30 cellular contexts compared by ENCODE assay signal in the genomic region with DNA sequence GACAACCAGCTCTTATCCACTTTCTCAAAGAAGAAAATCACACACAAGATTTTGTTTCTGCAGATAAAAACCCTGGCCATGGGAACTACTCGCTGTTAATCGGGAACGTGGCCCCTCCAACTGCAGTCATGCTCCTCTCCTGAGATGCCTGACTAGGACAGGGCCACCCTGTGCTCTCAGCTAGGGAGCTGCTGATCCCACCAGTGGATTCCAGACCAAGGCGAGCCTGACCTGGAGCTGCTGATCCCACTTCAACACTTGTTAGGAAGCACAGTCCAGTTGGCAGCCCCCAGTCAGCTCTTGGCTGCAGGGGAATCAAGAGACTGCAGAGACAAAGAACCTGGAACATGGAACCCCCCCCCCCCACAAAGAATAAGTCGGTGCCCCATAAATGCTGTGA.
"Had no signal": no experiment of that assay in that cellular context is flagged by ENCODE, and none has a peak within 500 bp of the region (broad histone marks: within the 10 kb centered on the region; RNA-seq: fewer than 3 reads in every experiment).

No MANE protein-coding gene starts in this region.

- H3K4me3 ChIP-seq: neural progenitor cell, ovary, prostate gland, right lobe of liver, sigmoid colon, stomach, thoracic aorta, thyroid gland, tibial nerve, upper lobe of right lung, uterus had no signal

- H3K27me3 ChIP-seq: neural progenitor cell, neutrophil, ovary, right lobe of liver, thyroid gland, tibial nerve, upper lobe of right lung, uterus had no signal

- H3K4me1 ChIP-seq: parathyroid adenoma, prostate gland, right lobe of liver, sigmoid colon, stomach, thyroid gland, tibial nerve, upper lobe of right lung, uterus had no signal

- H3K36me3 ChIP-seq: neural progenitor cell, neutrophil, ovary, prostate gland, right lobe of liver, sigmoid colon, stomach, thoracic aorta, thyroid gland, tibial nerve, upper lobe of right lung, uterus had no signal

- H3K4me2 ChIP-seq: neural progenitor cell had no signal

- H3K9ac ChIP-seq: neural progenitor cell, parathyroid adenoma had no signal

- H3K9me3 Mint-ChIP-seq: natural killer cell; neural progenitor cell; stimulated activated naive B cell treated with anti-CD40 and anti-IgM and Interleukin-4, amounts not matched to agents 10 μg/mL and 1 μg/mL and 100 μg/mL, for 72 hours; stimulated activated naive CD8-positive, alpha-beta T cell treated with anti-CD3 and anti-CD28 coated beads, Interleukin-15, Interleukin-2, amounts not matched to agents 100 ng/mL and 50 ng/mL, for 24 hours had no signal

- H3K27ac Mint-ChIP-seq: naive thymus-derived CD4-positive, alpha-beta T cell; natural killer cell; nephron; neural progenitor cell; stimulated activated effector memory CD8-positive, alpha-beta T cell treated with anti-CD3 and anti-CD28 coated beads, Interleukin-12 subunit alpha, Interleukin-12 subunit beta, amount 100 ng/mL, for 72 hours; stimulated activated naive B cell treated with anti-CD40 and anti-IgM and Interleukin-4, amounts not matched to agents 10 μg/mL and 1 μg/mL and 100 μg/mL, for 72 hours; stimulated activated naive CD8-positive, alpha-beta T cell treated with anti-CD3 and anti-CD28 coated beads, Interleukin-15, Interleukin-2, amounts not matched to agents 100 ng/mL and 50 ng/mL, for 24 hours had no signal

- H3K79me2 ChIP-seq: parathyroid adenoma had no signal

- H3K36me3 Mint-ChIP-seq: naive thymus-derived CD4-positive, alpha-beta T cell; natural killer cell; neural progenitor cell; stimulated activated effector memory CD8-positive, alpha-beta T cell treated with anti-CD3 and anti-CD28 coated beads, Interleukin-12 subunit alpha, Interleukin-12 subunit beta, amount 100 ng/mL, for 72 hours; stimulated activated naive B cell treated with anti-CD40 and anti-IgM and Interleukin-4, amounts not matched to agents 10 μg/mL and 1 μg/mL and 100 μg/mL, for 72 hours had no signal

- H3K4me1 Mint-ChIP-seq: naive thymus-derived CD4-positive, alpha-beta T cell; natural killer cell; nephron; stimulated activated effector memory CD8-positive, alpha-beta T cell treated with anti-CD3 and anti-CD28 coated beads, Interleukin-12 subunit alpha, Interleukin-12 subunit beta, amount 100 ng/mL, for 72 hours; stimulated activated naive B cell treated with anti-CD40 and anti-IgM and Interleukin-4, amounts not matched to agents 10 μg/mL and 1 μg/mL and 100 μg/mL, for 72 hours had no signal

- H3K9me3 ChIP-seq: neutrophil, ovary, prostate gland, right lobe of liver, sigmoid colon, thoracic aorta, thyroid gland, upper lobe of right lung, uterus had no signal

- DNase-seq: naive thymus-derived CD4-positive, alpha-beta T cell; natural killer cell; nucleus accumbens; ovary; posterior cingulate gyrus; retina; right cardiac atrium; right lobe of liver; sigmoid colon; small intestine; stimulated activated CD4-positive, alpha-beta T cell treated with anti-CD3 and anti-CD28 coated beads, Interleukin-15, amount 100 ng/mL, for 24 hours; stimulated activated CD4-positive, alpha-beta T cell treated with anti-CD3 and anti-CD28 coated beads, Interleukin-2, amount 100 ng/mL, for 24 hours; stimulated activated CD4-positive, alpha-beta T cell treated with anti-CD3 and anti-CD28 coated beads, Interleukin-2, amount 100 ng/mL, for 48 hours; stimulated activated CD4-positive, alpha-beta T cell treated with anti-CD3 and anti-CD28 coated beads, Interleukin-4, amount 100 ng/mL, for 24 hours; stimulated activated naive B cell treated with anti-CD40 and anti-IgM and Interleukin-4, amounts not matched to agents 10 μg/mL and 1 μg/mL and 100 μg/mL, for 72 hours; stimulated activated naive CD4-positive, alpha-beta T cell treated with Interleukin-2 at 50 U/mL for 16 hours; stomach; thyroid gland; trophoblast cell; upper lobe of right lung; uterus had no signal

- H3K27ac ChIP-seq: neural progenitor cell, neutrophil, ovary, parathyroid adenoma, prostate gland, right lobe of liver, sigmoid colon, stomach, thoracic aorta, thyroid gland, tibial nerve, upper lobe of right lung, uterus had no signal

- H2AFZ ChIP-seq: neural progenitor cell, parathyroid adenoma had no signal

- H3K4me3 Mint-ChIP-seq: naive thymus-derived CD4-positive, alpha-beta T cell; natural killer cell; nephron; neural progenitor cell; stimulated activated effector memory CD8-positive, alpha-beta T cell treated with anti-CD3 and anti-CD28 coated beads, Interleukin-12 subunit alpha, Interleukin-12 subunit beta, amount 100 ng/mL, for 72 hours; stimulated activated naive B cell treated with anti-CD40 and anti-IgM and Interleukin-4, amounts not matched to agents 10 μg/mL and 1 μg/mL and 100 μg/mL, for 72 hours; stimulated activated naive CD8-positive, alpha-beta T cell treated with anti-CD3 and anti-CD28 coated beads, Interleukin-15, Interleukin-2, amounts not matched to agents 100 ng/mL and 50 ng/mL, for 24 hours had no signal

- H3K27me3 Mint-ChIP-seq: naive thymus-derived CD4-positive, alpha-beta T cell; stimulated activated naive B cell treated with anti-CD40 and anti-IgM and Interleukin-4, amounts not matched to agents 10 μg/mL and 1 μg/mL and 100 μg/mL, for 72 hours had no signal
